ENCODE assay signal across 9 cellular contexts in the genomic region with DNA sequence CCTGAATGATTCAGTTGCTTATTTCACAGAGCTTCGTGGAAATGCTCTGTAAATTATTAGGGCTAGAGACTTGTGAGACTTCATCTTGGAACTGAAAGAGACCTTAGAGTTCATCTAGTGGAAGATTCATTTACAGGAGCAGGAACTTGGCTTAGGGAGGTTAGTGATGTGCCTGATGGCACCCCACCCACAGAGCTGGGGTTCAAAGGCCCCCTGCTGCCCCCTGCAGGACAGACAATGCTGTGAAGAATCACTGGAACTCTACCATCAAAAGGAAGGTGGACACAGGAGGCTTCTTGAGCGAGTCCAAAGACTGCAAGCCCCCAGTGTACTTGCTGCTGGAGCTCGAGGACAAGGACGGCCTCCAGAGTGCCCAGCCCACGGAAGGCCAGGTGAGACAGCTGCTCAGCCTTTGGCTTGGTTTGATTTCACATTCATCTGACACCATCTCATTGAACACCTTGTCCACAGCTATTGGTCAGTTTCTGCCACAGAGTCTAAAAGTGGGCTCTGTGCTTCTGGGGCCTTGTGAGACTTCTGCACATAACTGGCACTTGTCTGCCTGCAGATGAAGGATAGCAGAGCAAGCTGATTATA. TPM values are rescaled to one million over a fixed set of nuclear protein-coding genes. Genes with fewer than 3 reads are reported as not detected.
DNase-seq lines count a peak whose midpoint lies in the region; ATAC-seq lines count a peak whose summit lies in the region.
"Had no signal": no experiment of that assay in that cellular context is flagged by ENCODE, and none has a peak within 500 bp of the region (broad histone marks: within the 10 kb centered on the region; RNA-seq: fewer than 3 reads in every experiment).

No MANE protein-coding gene starts in this region.

- peaks cover 2% of the 10 kb centered on the region for H3K4me1 Mint-ChIP-seq in activated naive CD8-positive, alpha-beta T cell treated with anti-CD3 and anti-CD28 coated beads, Interleukin-2, amount 10 ng/mL, durations not matched to agents 7 days and 5 days

- H3K9me3 Mint-ChIP-seq in activated naive CD8-positive, alpha-beta T cell treated with anti-CD3 and anti-CD28 coated beads, Interleukin-2, amount 10 ng/mL, durations not matched to agents 7 days and 5 days, result no peaks in the 10 kb centered on the region

- intact Hi-C loops in left colon (cut with DNase I, micrococcal nuclease), result loop anchor here in 1 of 2 donors (10.0 kb wide), 1 partner anchor 247 kb away; no protein-coding TSS in a partner anchor

- ATAC-seq in activated naive CD8-positive, alpha-beta T cell treated with anti-CD3 and anti-CD28 coated beads, Interleukin-2, amount 10 ng/mL, durations not matched to agents 7 days and 5 days (ENCODE audit: low read depth), result peak; percentile 76
- peak; percentile 93 for ATAC-seq in left colon

- H3K27me3 Mint-ChIP-seq in activated naive CD8-positive, alpha-beta T cell treated with anti-CD3 and anti-CD28 coated beads, Interleukin-2, amount 10 ng/mL, durations not matched to agents 7 days and 5 days, result no peaks in the 10 kb centered on the region
- H3K27me3 Mint-ChIP-seq: activated naive CD8-positive, alpha-beta T cell had no signal

- POLR2A ChIA-PET in activated naive CD8-positive, alpha-beta T cell treated with anti-CD3 and anti-CD28 coated beads, Interleukin-2, amount 10 ng/mL, durations not matched to agents 7 days and 5 days (lab: Charles Lee), result interaction anchor here (0.5 to 1.6 kb wide), 2 partner anchors 234 to 280 kb away, joined by 4 to 5 read pairs; partner anchors contain the start of gene SRSF6

- no peak overlapping the region for H3K4me3 Mint-ChIP-seq in activated naive CD8-positive, alpha-beta T cell treated with anti-CD3 and anti-CD28 coated beads, Interleukin-2, amount 10 ng/mL, durations not matched to agents 7 days and 5 days
- H3K4me3 Mint-ChIP-seq: activated naive CD8-positive, alpha-beta T cell had no signal

- H3K27ac Mint-ChIP-seq in activated naive CD8-positive, alpha-beta T cell treated with anti-CD3 and anti-CD28 coated beads, Interleukin-2, amount 10 ng/mL, durations not matched to agents 7 days and 5 days, result no peak overlapping the region
- H3K27ac Mint-ChIP-seq: activated naive CD8-positive, alpha-beta T cell had no signal

- H3K36me3 Mint-ChIP-seq in activated naive CD8-positive, alpha-beta T cell treated with anti-CD3 and anti-CD28 coated beads, Interleukin-2, amount 10 ng/mL, durations not matched to agents 7 days and 5 days, result peaks cover 18% of the 10 kb centered on the region
- H3K36me3 Mint-ChIP-seq: activated naive CD8-positive, alpha-beta T cell had no signal

- DNase-seq in ELR (ENCODE audit: low read depth) (peak; percentile 72), HK-2 (ENCODE audit: unreplicated experiment) (peak; percentile 68), SKM-1 (lab: John Stamatoyannopoulos, UW; ENCODE audit: unreplicated experiment) (peak; percentile 34), left colon (peak; percentile 50 to 85), NCI-H2107 treated with DMSO at 0.1 percent for 48 hours (lab: John Stamatoyannopoulos, UW; ENCODE audit: unreplicated experiment) (no peak)
- DNase-seq in activated naive CD8-positive, alpha-beta T cell treated with anti-CD3 and anti-CD28 coated beads, Interleukin-2, amount 10 ng/mL, durations not matched to agents 7 days and 5 days, result peak; percentile 72
- DNase-seq in stimulated activated CD8-positive, alpha-beta memory T cell treated with anti-CD3 and anti-CD28 coated beads, Interleukin-7, amount 100 ng/mL, for 4 hours (ENCODE audit: low read depth in 2 of 2), result peak; percentile 15 to 25

RNA-seq across cellular contexts. Expression of gene MYBL2, which starts 25.1 kb away (rescaled TPM):
- total RNA-seq in activated naive CD8-positive, alpha-beta T cell treated with anti-CD3 and anti-CD28 coated beads, Interleukin-2, amount 10 ng/mL, durations not matched to agents 7 days and 5 days, result 10 to 100 TPM; 72.6 to 81.1 TPM
- total RNA-seq in left colon, result 10 to 100 TPM in 1 of 2 donors, 1 to 10 TPM in 1; 4.6 to 11.7 TPM

RNA-seq across cellular contexts. Expression of gene GTSF1L, which starts 34.8 kb away (rescaled TPM):
- total RNA-seq in activated naive CD8-positive, alpha-beta T cell treated with anti-CD3 and anti-CD28 coated beads, Interleukin-2, amount 10 ng/mL, durations not matched to agents 7 days and 5 days, result not detected
- total RNA-seq in left colon, result not detected
- total RNA-seq: urinary bladder had no signal

Comparison
In these comparisons a context has a peak if more than half of its experiments do, and no peak if none do; other contexts are left out.
1. RNA of gene MYBL2, which starts 25.1 kb away (total RNA-seq): 72.6 to 81.1 TPM in activated naive CD8-positive, alpha-beta T cell treated with anti-CD3 and anti-CD28 coated beads, Interleukin-2, amount 10 ng/mL, durations not matched to agents 7 days and 5 days; 4.6 to 11.7 TPM in left colon; every median in the first group is over 4 times any median in the second.